In genomic region chr10:1785835-1786234, GRCh38 we compare ENCODE assay signal across 38 cellular contexts. TPM values are rescaled to one million over a fixed set of nuclear protein-coding genes. Genes with fewer than 3 reads are reported as not detected.
"Had no signal": no experiment of that assay in that cellular context is flagged by ENCODE, and none has a peak within 500 bp of the region (broad histone marks: within the 10 kb centered on the region; RNA-seq: fewer than 3 reads in every experiment).

No MANE protein-coding gene starts in this region.

- ATAC-seq: activated CD4-positive, CD25-positive, alpha-beta regulatory T cell treated with anti-CD3 and anti-CD28 coated beads, Interleukin-2, amount 50 U/mL, for 24 hours; activated CD8-positive, alpha-beta memory T cell treated with anti-CD3 and anti-CD28 coated beads, Interleukin-2, amount 10 ng/mL, durations not matched to agents 7 days and 5 days; activated CD8-positive, alpha-beta T cell treated with anti-CD3 and anti-CD28 coated beads, Interleukin-2, amount 10 ng/mL, durations not matched to agents 7 days and 5 days; activated naive CD8-positive, alpha-beta T cell treated with anti-CD3 and anti-CD28 coated beads, Interleukin-2, amount 50 U/mL, for 24 hours had no signal

- H3K4me1 Mint-ChIP-seq: activated CD4-positive, alpha-beta memory T cell treated with anti-CD3 and anti-CD28 coated beads, Interleukin-2, amount 10 ng/mL, durations not matched to agents 7 days and 5 days; activated CD4-positive, alpha-beta T cell treated with anti-CD3 and anti-CD28 coated beads, Interleukin-2, amount 10 ng/mL, durations not matched to agents 7 days and 5 days; activated CD8-positive, alpha-beta memory T cell treated with anti-CD3 and anti-CD28 coated beads, Interleukin-2, amount 10 ng/mL, durations not matched to agents 7 days and 5 days; activated naive CD4-positive, alpha-beta T cell treated with anti-CD3 and anti-CD28 coated beads, Interleukin-2, amount 10 ng/mL, durations not matched to agents 7 days and 5 days; activated naive CD4-positive, alpha-beta T cell treated with anti-CD3 and anti-CD28 coated beads, Interleukin-2, amount 50 U/mL, for 24 hours; activated naive CD8-positive, alpha-beta T cell treated with anti-CD3 and anti-CD28 coated beads, Interleukin-2, amount 10 ng/mL, durations not matched to agents 7 days and 5 days; activated naive CD8-positive, alpha-beta T cell treated with anti-CD3 and anti-CD28 coated beads, Interleukin-2, amount 50 U/mL, for 24 hours; central memory CD8-positive, alpha-beta T cell had no signal

- H3K27ac ChIP-seq: ascending aorta, cardiac muscle cell, VCaP had no signal

- H3K4me3 ChIP-seq: ascending aorta, cardiac muscle cell had no signal

- H3K36me3 ChIP-seq: ascending aorta, cardiac muscle cell had no signal

- FAIRE-seq: bronchial epithelial cell, TTC549 had no signal

- H3K27ac Mint-ChIP-seq: activated CD4-positive, alpha-beta memory T cell treated with anti-CD3 and anti-CD28 coated beads, Interleukin-2, amount 10 ng/mL, durations not matched to agents 7 days and 5 days; activated CD4-positive, alpha-beta T cell treated with anti-CD3 and anti-CD28 coated beads, Interleukin-2, amount 10 ng/mL, durations not matched to agents 7 days and 5 days; activated CD8-positive, alpha-beta memory T cell treated with anti-CD3 and anti-CD28 coated beads, Interleukin-2, amount 10 ng/mL, durations not matched to agents 7 days and 5 days; activated CD8-positive, alpha-beta T cell treated with anti-CD3 and anti-CD28 coated beads, Interleukin-2, amount 10 ng/mL, durations not matched to agents 7 days and 5 days; activated naive CD4-positive, alpha-beta T cell treated with anti-CD3 and anti-CD28 coated beads, Interleukin-2, amount 10 ng/mL, durations not matched to agents 7 days and 5 days; activated naive CD4-positive, alpha-beta T cell treated with anti-CD3 and anti-CD28 coated beads, Interleukin-2, amount 50 U/mL, for 24 hours; activated naive CD8-positive, alpha-beta T cell; activated naive CD8-positive, alpha-beta T cell treated with anti-CD3 and anti-CD28 coated beads, Interleukin-2, amount 10 ng/mL, durations not matched to agents 7 days and 5 days; activated naive CD8-positive, alpha-beta T cell treated with anti-CD3 and anti-CD28 coated beads, Interleukin-2, amount 50 U/mL, for 24 hours; activated T-cell treated with anti-CD3 and anti-CD28 coated beads, Interleukin-2, amount 50 U/mL, for 24 hours; activated T-helper 2 cell treated with anti-CD3 and anti-CD28 coated beads, Interferon-gamma antibody, Interleukin-2, Interleukin-4, amounts not matched to agents 10 μg/mL and 5 μg/mL and 100 μg/mL, durations not matched to agents 14 hours and 24 hours and 36 hours; brain; T-helper 1 cell treated with Interleukin-12 subunit alpha and Interleukin-12 subunit beta and Interleukin-4 antibody, amounts not matched to agents 30 μg/mL and 1 μg/mL, for 36 hours; T-helper 2 cell treated with Interferon-gamma antibody and Interleukin-4, amounts not matched to agents 5 μg/mL and 100 μg/mL, for 36 hours had no signal

- H3K4me3 Mint-ChIP-seq: activated CD4-positive, alpha-beta memory T cell treated with anti-CD3 and anti-CD28 coated beads, Interleukin-2, amount 10 ng/mL, durations not matched to agents 7 days and 5 days; activated CD4-positive, alpha-beta T cell treated with anti-CD3 and anti-CD28 coated beads, Interleukin-2, amount 10 ng/mL, durations not matched to agents 7 days and 5 days; activated CD8-positive, alpha-beta memory T cell treated with anti-CD3 and anti-CD28 coated beads, Interleukin-2, amount 10 ng/mL, durations not matched to agents 7 days and 5 days; activated CD8-positive, alpha-beta T cell treated with anti-CD3 and anti-CD28 coated beads, Interleukin-2, amount 10 ng/mL, durations not matched to agents 7 days and 5 days; activated naive CD4-positive, alpha-beta T cell treated with anti-CD3 and anti-CD28 coated beads, Interleukin-2, amount 10 ng/mL, durations not matched to agents 7 days and 5 days; activated naive CD4-positive, alpha-beta T cell treated with anti-CD3 and anti-CD28 coated beads, Interleukin-2, amount 50 U/mL, for 24 hours; activated naive CD8-positive, alpha-beta T cell; activated naive CD8-positive, alpha-beta T cell treated with anti-CD3 and anti-CD28 coated beads, Interleukin-2, amount 10 ng/mL, durations not matched to agents 7 days and 5 days; activated naive CD8-positive, alpha-beta T cell treated with anti-CD3 and anti-CD28 coated beads, Interleukin-2, amount 50 U/mL, for 24 hours; activated T-cell treated with anti-CD3 and anti-CD28 coated beads, Interleukin-2, amount 50 U/mL, for 24 hours; brain; central memory CD8-positive, alpha-beta T cell; T-helper 1 cell treated with Interleukin-12 subunit alpha and Interleukin-12 subunit beta and Interleukin-4 antibody, amounts not matched to agents 30 μg/mL and 1 μg/mL, for 36 hours; T-helper 2 cell treated with Interferon-gamma antibody and Interleukin-4, amounts not matched to agents 5 μg/mL and 100 μg/mL, for 36 hours had no signal

- H3K9me3 ChIP-seq: ascending aorta had no signal

- H3K27me3 ChIP-seq: ascending aorta, cardiac muscle cell had no signal

- DNase-seq: activated CD4-positive, alpha-beta memory T cell treated with anti-CD3 and anti-CD28 coated beads, Interleukin-2, amount 10 ng/mL, durations not matched to agents 7 days and 5 days; activated CD4-positive, alpha-beta T cell treated with anti-CD3 and anti-CD28 coated beads for 1 hour; activated CD4-positive, alpha-beta T cell treated with anti-CD3 and anti-CD28 coated beads for 4 hours; activated CD4-positive, alpha-beta T cell treated with anti-CD3 and anti-CD28 coated beads, Interleukin-2, amount 10 ng/mL, durations not matched to agents 7 days and 5 days; activated CD4-positive, alpha-beta T cell treated with anti-CD3 and anti-CD28 coated beads, Interleukin-2, amount 50 U/mL, for 48 hours; activated CD4-positive, CD25-positive, alpha-beta regulatory T cell; activated CD8-positive, alpha-beta memory T cell treated with anti-CD3 and anti-CD28 coated beads for 24 hours; activated CD8-positive, alpha-beta memory T cell treated with anti-CD3 and anti-CD28 coated beads, Interleukin-2, amount 10 ng/mL, durations not matched to agents 7 days and 5 days; activated CD8-positive, alpha-beta memory T cell treated with anti-CD3 and anti-CD28 coated beads, Interleukin-2, amount 50 U/mL, for 48 hours; activated CD8-positive, alpha-beta T cell treated with anti-CD3 and anti-CD28 coated beads, Interleukin-2, amount 10 ng/mL, durations not matched to agents 7 days and 5 days; activated effector memory CD4-positive, alpha-beta T cell treated with Interleukin-2 at 50 U/mL for 16 hours; activated gamma-delta T cell; activated naive CD4-positive, alpha-beta T cell treated with anti-CD3 and anti-CD28 coated beads, Interleukin-2, amount 10 ng/mL, durations not matched to agents 7 days and 5 days; activated naive CD4-positive, alpha-beta T cell treated with Interleukin-2 at 50 U/mL for 16 hours; activated naive CD8-positive, alpha-beta T cell treated with anti-CD3 and anti-CD28 coated beads, Interleukin-2, amount 10 ng/mL, durations not matched to agents 7 days and 5 days; activated naive CD8-positive, alpha-beta T cell treated with anti-CD3 and anti-CD28 coated beads, Interleukin-2, amount 50 U/mL, for 24 hours; activated T-cell treated with anti-CD3 and anti-CD28 coated beads, Interleukin-2, amount 50 U/mL, for 24 hours; activated T-cell treated with anti-CD3 and anti-CD28 coated beads, Interleukin-2, amount 50 U/mL, for 48 hours; amygdala; anterior cingulate cortex; caudate nucleus; cerebellar nuclear complex; T-helper 1 cell; T-helper 2 cell; T-helper 9 cell had no signal

- H3K36me3 Mint-ChIP-seq: activated CD8-positive, alpha-beta memory T cell treated with anti-CD3 and anti-CD28 coated beads, Interleukin-2, amount 10 ng/mL, durations not matched to agents 7 days and 5 days; activated naive CD4-positive, alpha-beta T cell treated with anti-CD3 and anti-CD28 coated beads, Interleukin-2, amount 10 ng/mL, durations not matched to agents 7 days and 5 days; activated naive CD4-positive, alpha-beta T cell treated with anti-CD3 and anti-CD28 coated beads, Interleukin-2, amount 50 U/mL, for 24 hours; activated naive CD8-positive, alpha-beta T cell; activated naive CD8-positive, alpha-beta T cell treated with anti-CD3 and anti-CD28 coated beads, Interleukin-2, amount 10 ng/mL, durations not matched to agents 7 days and 5 days; brain had no signal

- H3K27me3 Mint-ChIP-seq: activated CD4-positive, alpha-beta memory T cell treated with anti-CD3 and anti-CD28 coated beads, Interleukin-2, amount 10 ng/mL, durations not matched to agents 7 days and 5 days; activated CD8-positive, alpha-beta memory T cell treated with anti-CD3 and anti-CD28 coated beads, Interleukin-2, amount 10 ng/mL, durations not matched to agents 7 days and 5 days; activated naive CD4-positive, alpha-beta T cell treated with anti-CD3 and anti-CD28 coated beads, Interleukin-2, amount 10 ng/mL, durations not matched to agents 7 days and 5 days; activated naive CD4-positive, alpha-beta T cell treated with anti-CD3 and anti-CD28 coated beads, Interleukin-2, amount 50 U/mL, for 24 hours; activated naive CD8-positive, alpha-beta T cell; activated naive CD8-positive, alpha-beta T cell treated with anti-CD3 and anti-CD28 coated beads, Interleukin-2, amount 10 ng/mL, durations not matched to agents 7 days and 5 days; central memory CD8-positive, alpha-beta T cell had no signal

- H3K9me3 Mint-ChIP-seq: activated CD4-positive, alpha-beta memory T cell treated with anti-CD3 and anti-CD28 coated beads, Interleukin-2, amount 10 ng/mL, durations not matched to agents 7 days and 5 days; activated naive CD4-positive, alpha-beta T cell treated with anti-CD3 and anti-CD28 coated beads, Interleukin-2, amount 50 U/mL, for 24 hours; activated naive CD8-positive, alpha-beta T cell treated with anti-CD3 and anti-CD28 coated beads, Interleukin-2, amount 50 U/mL, for 24 hours; activated T-cell treated with anti-CD3 and anti-CD28 coated beads, Interleukin-2, amount 50 U/mL, for 24 hours; activated T-helper 2 cell treated with anti-CD3 and anti-CD28 coated beads, Interferon-gamma antibody, Interleukin-2, Interleukin-4, amounts not matched to agents 10 μg/mL and 5 μg/mL and 100 μg/mL, durations not matched to agents 14 hours and 24 hours and 36 hours; central memory CD8-positive, alpha-beta T cell had no signal

- H3K4me1 ChIP-seq: ascending aorta had no signal

RNA-seq across cellular contexts. Expression of gene ADARB2, which starts 48.5 kb away (rescaled TPM):
- total RNA-seq: activated CD8-positive, alpha-beta memory T cell treated with anti-CD3 and anti-CD28 coated beads, Interleukin-2, amount 10 ng/mL, durations not matched to agents 7 days and 5 days; ascending aorta; bronchial epithelial cell had no signal
